1 cellular context compared by ENCODE assay signal in the genomic region with DNA sequence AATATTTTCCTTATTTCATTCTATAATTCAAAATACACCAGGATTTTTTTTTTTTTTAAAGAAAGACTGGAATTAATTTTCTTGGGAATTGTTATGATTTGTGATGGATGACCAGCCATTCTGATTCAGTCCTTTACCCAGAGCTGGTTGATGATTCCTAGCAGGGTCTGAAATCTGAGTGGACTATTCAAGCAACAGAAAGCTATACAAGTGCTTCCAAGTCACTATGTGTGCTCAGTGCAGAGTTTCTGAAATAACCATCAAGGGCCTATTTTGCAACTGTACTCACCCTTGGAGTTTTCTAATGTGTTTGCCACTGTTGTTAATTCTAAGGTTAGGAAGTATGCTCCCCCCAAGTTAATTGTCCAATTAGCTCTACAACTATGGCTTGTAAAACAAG.
TF ChIP-seq lines count a peak whose summit lies in the region.

No MANE protein-coding gene starts in this region.

TF ChIP-seq in GM23338, 12 proteins besides CTCF, POLR2A, EP300 and RAD21 (continued from another document):
- TF ChIP-seq, protein P1, sequence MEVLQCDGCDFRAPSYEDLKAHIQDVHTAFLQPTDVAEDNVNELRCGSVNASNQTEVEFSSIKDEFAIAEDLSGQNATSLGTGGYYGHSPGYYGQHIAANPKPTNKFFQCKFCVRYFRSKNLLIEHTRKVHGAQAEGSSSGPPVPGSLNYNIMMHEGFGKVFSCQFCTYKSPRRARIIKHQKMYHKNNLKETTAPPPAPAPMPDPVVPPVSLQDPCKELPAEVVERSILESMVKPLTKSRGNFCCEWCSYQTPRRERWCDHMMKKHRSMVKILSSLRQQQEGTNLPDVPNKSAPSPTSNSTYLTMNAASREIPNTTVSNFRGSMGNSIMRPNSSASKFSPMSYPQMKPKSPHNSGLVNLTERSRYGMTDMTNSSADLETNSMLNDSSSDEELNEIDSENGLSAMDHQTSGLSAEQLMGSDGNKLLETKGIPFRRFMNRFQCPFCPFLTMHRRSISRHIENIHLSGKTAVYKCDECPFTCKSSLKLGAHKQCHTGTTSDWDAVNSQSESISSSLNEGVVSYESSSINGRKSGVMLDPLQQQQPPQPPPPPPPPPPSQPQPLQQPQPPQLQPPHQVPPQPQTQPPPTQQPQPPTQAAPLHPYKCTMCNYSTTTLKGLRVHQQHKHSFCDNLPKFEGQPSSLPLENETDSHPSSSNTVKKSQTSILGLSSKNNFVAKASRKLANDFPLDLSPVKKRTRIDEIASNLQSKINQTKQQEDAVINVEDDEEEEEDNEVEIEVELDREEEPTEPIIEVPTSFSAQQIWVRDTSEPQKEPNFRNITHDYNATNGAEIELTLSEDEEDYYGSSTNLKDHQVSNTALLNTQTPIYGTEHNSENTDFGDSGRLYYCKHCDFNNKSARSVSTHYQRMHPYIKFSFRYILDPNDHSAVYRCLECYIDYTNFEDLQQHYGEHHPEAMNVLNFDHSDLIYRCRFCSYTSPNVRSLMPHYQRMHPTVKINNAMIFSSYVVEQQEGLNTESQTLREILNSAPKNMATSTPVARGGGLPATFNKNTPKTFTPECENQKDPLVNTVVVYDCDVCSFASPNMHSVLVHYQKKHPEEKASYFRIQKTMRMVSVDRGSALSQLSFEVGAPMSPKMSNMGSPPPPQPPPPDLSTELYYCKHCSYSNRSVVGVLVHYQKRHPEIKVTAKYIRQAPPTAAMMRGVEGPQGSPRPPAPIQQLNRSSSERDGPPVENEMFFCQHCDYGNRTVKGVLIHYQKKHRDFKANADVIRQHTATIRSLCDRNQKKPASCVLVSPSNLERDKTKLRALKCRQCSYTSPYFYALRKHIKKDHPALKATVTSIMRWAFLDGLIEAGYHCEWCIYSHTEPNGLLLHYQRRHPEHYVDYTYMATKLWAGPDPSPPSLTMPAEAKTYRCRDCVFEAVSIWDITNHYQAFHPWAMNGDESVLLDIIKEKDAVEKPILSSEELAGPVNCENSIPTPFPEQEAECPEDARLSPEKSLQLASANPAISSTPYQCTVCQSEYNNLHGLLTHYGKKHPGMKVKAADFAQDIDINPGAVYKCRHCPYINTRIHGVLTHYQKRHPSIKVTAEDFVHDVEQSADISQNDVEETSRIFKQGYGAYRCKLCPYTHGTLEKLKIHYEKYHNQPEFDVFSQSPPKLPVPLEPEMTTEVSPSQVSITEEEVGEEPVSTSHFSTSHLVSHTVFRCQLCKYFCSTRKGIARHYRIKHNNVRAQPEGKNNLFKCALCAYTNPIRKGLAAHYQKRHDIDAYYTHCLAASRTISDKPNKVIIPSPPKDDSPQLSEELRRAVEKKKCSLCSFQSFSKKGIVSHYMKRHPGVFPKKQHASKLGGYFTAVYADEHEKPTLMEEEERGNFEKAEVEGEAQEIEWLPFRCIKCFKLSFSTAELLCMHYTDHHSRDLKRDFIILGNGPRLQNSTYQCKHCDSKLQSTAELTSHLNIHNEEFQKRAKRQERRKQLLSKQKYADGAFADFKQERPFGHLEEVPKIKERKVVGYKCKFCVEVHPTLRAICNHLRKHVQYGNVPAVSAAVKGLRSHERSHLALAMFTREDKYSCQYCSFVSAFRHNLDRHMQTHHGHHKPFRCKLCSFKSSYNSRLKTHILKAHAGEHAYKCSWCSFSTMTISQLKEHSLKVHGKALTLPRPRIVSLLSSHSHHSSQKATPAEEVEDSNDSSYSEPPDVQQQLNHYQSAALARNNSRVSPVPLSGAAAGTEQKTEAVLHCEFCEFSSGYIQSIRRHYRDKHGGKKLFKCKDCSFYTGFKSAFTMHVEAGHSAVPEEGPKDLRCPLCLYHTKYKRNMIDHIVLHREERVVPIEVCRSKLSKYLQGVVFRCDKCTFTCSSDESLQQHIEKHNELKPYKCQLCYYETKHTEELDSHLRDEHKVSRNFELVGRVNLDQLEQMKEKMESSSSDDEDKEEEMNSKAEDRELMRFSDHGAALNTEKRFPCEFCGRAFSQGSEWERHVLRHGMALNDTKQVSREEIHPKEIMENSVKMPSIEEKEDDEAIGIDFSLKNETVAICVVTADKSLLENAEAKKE (CRISPR knock-in tag; IDR thresholded peaks at IDR 0.05), result no peak
- TF ChIP-seq POLR2AphosphoS5 (IDR thresholded peaks at IDR 0.05; ENCODE audit: low read depth) (no peak), EZH2phosphoT487 (IDR thresholded peaks at IDR 0.05; ENCODE audit: unreplicated experiment) (no peak), JUNB (IDR thresholded peaks at IDR 0.05; ENCODE audit: unreplicated experiment) (no peak), NANOG (IDR thresholded peaks at IDR 0.05; ENCODE audit: borderline replicate concordance) (no peak), ZNF114 (CRISPR knock-in tag; IDR thresholded peaks at IDR 0.05) (no peak), ZNF331 (CRISPR knock-in tag; IDR thresholded peaks at IDR 0.05; ENCODE audit: low read depth) (no peak)
- TF ChIP-seq, protein P2, sequence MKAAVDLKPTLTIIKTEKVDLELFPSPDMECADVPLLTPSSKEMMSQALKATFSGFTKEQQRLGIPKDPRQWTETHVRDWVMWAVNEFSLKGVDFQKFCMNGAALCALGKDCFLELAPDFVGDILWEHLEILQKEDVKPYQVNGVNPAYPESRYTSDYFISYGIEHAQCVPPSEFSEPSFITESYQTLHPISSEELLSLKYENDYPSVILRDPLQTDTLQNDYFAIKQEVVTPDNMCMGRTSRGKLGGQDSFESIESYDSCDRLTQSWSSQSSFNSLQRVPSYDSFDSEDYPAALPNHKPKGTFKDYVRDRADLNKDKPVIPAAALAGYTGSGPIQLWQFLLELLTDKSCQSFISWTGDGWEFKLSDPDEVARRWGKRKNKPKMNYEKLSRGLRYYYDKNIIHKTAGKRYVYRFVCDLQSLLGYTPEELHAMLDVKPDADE (IDR thresholded peaks at IDR 0.05), result no peak
